Comparison of ENCODE assay signal across 25 cellular contexts in the genomic region with DNA sequence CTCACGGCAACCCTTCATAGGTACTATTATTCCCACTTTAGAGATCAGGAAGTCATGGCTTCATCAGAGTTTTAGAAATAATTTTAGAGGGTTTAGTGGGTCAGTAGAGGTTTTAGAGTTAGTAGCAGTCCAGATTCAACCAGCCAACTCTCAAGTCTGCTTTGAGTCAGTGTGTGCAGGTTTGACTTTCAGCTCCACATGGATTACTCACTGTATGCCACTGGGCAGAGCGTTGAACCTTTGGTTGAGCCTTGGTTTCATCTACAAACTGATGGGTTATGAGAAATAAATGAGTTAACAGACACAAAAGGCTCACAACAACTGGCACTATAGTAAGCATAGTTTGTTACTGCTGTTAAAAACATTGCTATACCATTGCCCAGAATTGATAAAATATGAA. TPM values are rescaled to one million over a fixed set of nuclear protein-coding genes. Genes with fewer than 3 reads are reported as not detected.
A peak's percentile ranks its signal among the peaks of the same experiment; 100 is the strongest.
DNase-seq lines count a peak whose midpoint lies in the region; ATAC-seq and TF ChIP-seq lines count a peak whose summit lies in the region.
"Had no signal": no experiment of that assay in that cellular context is flagged by ENCODE, and none has a peak within 500 bp of the region (broad histone marks: within the 10 kb centered on the region; RNA-seq: fewer than 3 reads in every experiment).

No MANE protein-coding gene starts in this region.

- H3K36me3 ChIP-seq in PC-9 (ENCODE audit: low read depth) (no peaks in the 10 kb centered on the region), OCI-LY7 (ENCODE audit: insufficient read depth, low read length) (no peaks in the 10 kb centered on the region)
- H3K36me3 ChIP-seq: BE2C; BLaER1 treated with 17β-estradiol and CSF1 and Interleukin-3, amounts not matched to agents 10 nM and 100 nM had no signal

- TF ChIP-seq CTCF in PC-9 (conservative IDR thresholded peaks at IDR 0.05) (no peak), osteocyte (IDR thresholded peaks at IDR 0.05) (no peak), OCI-LY7 (conservative IDR thresholded peaks at IDR 0.05; ENCODE audit: low read length) (no peak)

- H3K27ac Mint-ChIP-seq in activated T-cell treated with anti-CD3 and anti-CD28 coated beads, Interleukin-2, amount 50 U/mL, for 72 hours, result no peak overlapping the region
- H3K27ac Mint-ChIP-seq in osteocyte (ENCODE audit: unreplicated experiment), result no peak overlapping the region
- H3K27ac Mint-ChIP-seq: CD14-positive monocyte; CD4-positive, alpha-beta T cell; CD8-positive, alpha-beta memory T cell; GM23338; H9 had no signal

- H3K4me2 ChIP-seq in PC-9, result no peak overlapping the region
- H3K4me2 ChIP-seq in OCI-LY7 (ENCODE audit: low read length), result no peak overlapping the region
- H3K4me2 ChIP-seq: A549; BLaER1 treated with 17β-estradiol and CSF1 and Interleukin-3, amounts not matched to agents 10 nM and 100 nM; GM23338 had no signal

- H3K9me2 ChIP-seq in PC-9 (ENCODE audit: insufficient read depth) (no peaks in the 10 kb centered on the region), OCI-LY7 (ENCODE audit: insufficient read depth, low read length) (no peaks in the 10 kb centered on the region)

- H3K4me1 ChIP-seq in PC-9 (replicated peaks; ENCODE audit: insufficient read depth), result no peaks in the 10 kb centered on the region
- no peaks in the 10 kb centered on the region for H3K4me1 ChIP-seq in OCI-LY7 (ENCODE audit: insufficient read depth, low read length, poor library complexity, severe bottlenecking)
- H3K4me1 ChIP-seq: A549, BE2C had no signal

- H3K9me3 Mint-ChIP-seq in activated T-cell treated with anti-CD3 and anti-CD28 coated beads, Interleukin-2, amount 50 U/mL, for 72 hours, result no peaks in the 10 kb centered on the region
- H3K9me3 Mint-ChIP-seq in osteocyte (ENCODE audit: unreplicated experiment), result no peaks in the 10 kb centered on the region
- H3K9me3 Mint-ChIP-seq: CD14-positive monocyte; CD4-positive, alpha-beta T cell; CD8-positive, alpha-beta memory T cell; GM23338; H9 had no signal

- H2AFZ ChIP-seq in PC-9 (no peak overlapping the region), OCI-LY7 (ENCODE audit: low read length) (no peak overlapping the region)
- H2AFZ ChIP-seq: GM23338 had no signal

- H3K79me2 ChIP-seq in PC-9 (ENCODE audit: low read depth), result no peaks in the 10 kb centered on the region
- H3K79me2 ChIP-seq in OCI-LY7 (ENCODE audit: insufficient read depth, low read depth, low read length), result no peaks in the 10 kb centered on the region

- DNase-seq in activated T-cell treated with anti-CD3 and anti-CD28 coated beads, Interleukin-2, amount 50 U/mL, for 72 hours, result no peak
- no peak for DNase-seq in activated T-cell treated with anti-CD3 and anti-CD28 coated beads, Interleukin-2, amount 50 U/mL, for 48 hours
- DNase-seq in PC-9 (no peak), osteocyte (ENCODE audit: extremely low spot score, unreplicated experiment) (peak; percentile 3), OCI-LY7 (ENCODE audit: low spot score) (no peak), NCI-H2029 (lab: John Stamatoyannopoulos, UW) (no peak)
- DNase-seq: 8988T; ACHN; AML-193; BE2C; CD4-positive, alpha-beta T cell; CD8-positive, alpha-beta memory T cell; DMS 273 treated with DMSO at 0.1 percent for 48 hours; DMS79; EL; GDM1; H9 had no signal

- no peaks in the 10 kb centered on the region for H3K9me3 ChIP-seq in PC-9 (ENCODE audit: insufficient read depth, low read depth)
- H3K9me3 ChIP-seq in OCI-LY7 (ENCODE audit: low read length), result no peaks in the 10 kb centered on the region
- H3K9me3 ChIP-seq: A549; BE2C; BLaER1 treated with 17β-estradiol and CSF1 and Interleukin-3, amounts not matched to agents 10 nM and 100 nM had no signal

- H3K4me1 Mint-ChIP-seq in activated T-cell treated with anti-CD3 and anti-CD28 coated beads, Interleukin-2, amount 50 U/mL, for 72 hours (ENCODE audit: low read depth), result peaks cover 30% of the 10 kb centered on the region
- H3K4me1 Mint-ChIP-seq in osteocyte (ENCODE audit: unreplicated experiment), result peaks cover 1% of the 10 kb centered on the region

- H3K4me3 ChIP-seq in PC-9 (no peak overlapping the region), OCI-LY7 (ENCODE audit: low read depth, low read length, poor library complexity, severe bottlenecking) (no peak overlapping the region)
- H3K4me3 ChIP-seq: A549; BLaER1 treated with 17β-estradiol and CSF1 and Interleukin-3, amounts not matched to agents 10 nM and 100 nM; GM12878; GM23338 had no signal

- BruUV-seq in PC-9 (replicated peaks; lab: Mats Ljungman, UMichigan), result TSS peak; percentile 4
- no TSS peak for BruUV-seq in OCI-LY7 (replicated peaks; lab: Mats Ljungman, UMichigan)

- peaks cover 4% of the 10 kb centered on the region for H3K27me3 Mint-ChIP-seq in activated T-cell treated with anti-CD3 and anti-CD28 coated beads, Interleukin-2, amount 50 U/mL, for 72 hours (ENCODE audit: low read depth)
- H3K27me3 Mint-ChIP-seq in osteocyte (ENCODE audit: unreplicated experiment), result peaks cover 12% of the 10 kb centered on the region

- CTCF ChIA-PET in PC-9 (lab: Charles Lee), result interaction anchor here (0.6 kb wide), 1 partner anchor 315 kb away, joined by 3 read pairs; no protein-coding TSS in a partner anchor
- CTCF ChIA-PET in OCI-LY7 (lab: Charles Lee; ENCODE audit: unreplicated experiment), result no interaction called here

- H4K20me1 ChIP-seq in PC-9 (ENCODE audit: insufficient read depth) (no peaks in the 10 kb centered on the region), OCI-LY7 (ENCODE audit: insufficient read depth, low read length) (no peaks in the 10 kb centered on the region)
- H4K20me1 ChIP-seq: BLaER1 treated with 17β-estradiol and CSF1 and Interleukin-3, amounts not matched to agents 10 nM and 100 nM had no signal

- H3F3A ChIP-seq in PC-9 (ENCODE audit: insufficient read depth, low read depth), result no peaks in the 10 kb centered on the region

- peak; percentile 33 to 37 for ATAC-seq in activated T-cell treated with anti-CD3 and anti-CD28 coated beads, Interleukin-2, amount 50 U/mL, for 72 hours (replicated peaks in 1 of 2)
- ATAC-seq in GM18858 (IDR thresholded peaks at IDR 0.05; ENCODE audit: unreplicated experiment), result no peak
- ATAC-seq: A549, GM12878, GM23338, HCT116 had no signal

- H3K36me3 Mint-ChIP-seq in activated T-cell treated with anti-CD3 and anti-CD28 coated beads, Interleukin-2, amount 50 U/mL, for 72 hours (ENCODE audit: insufficient read depth in 2 of 2), result no peaks in the 10 kb centered on the region
- H3K36me3 Mint-ChIP-seq in osteocyte (ENCODE audit: unreplicated experiment), result peaks cover 3% of the 10 kb centered on the region
- H3K36me3 Mint-ChIP-seq: CD14-positive monocyte; CD8-positive, alpha-beta memory T cell had no signal

- intact Hi-C loops in PC-9 (cut with micrococcal nuclease; ENCODE audit: unreplicated experiment) (no loop called here), OCI-LY7 (cut with micrococcal nuclease; ENCODE audit: unreplicated experiment) (no loop called here)

- POLR2A ChIA-PET in PC-9 (lab: Charles Lee; ENCODE audit: unreplicated experiment), result no interaction called here
- POLR2A ChIA-PET in OCI-LY7 (lab: Charles Lee), result no interaction called here

- H3K4me3 Mint-ChIP-seq in activated T-cell treated with anti-CD3 and anti-CD28 coated beads, Interleukin-2, amount 50 U/mL, for 72 hours, result no peak overlapping the region
- no peak overlapping the region for H3K4me3 Mint-ChIP-seq in osteocyte (ENCODE audit: unreplicated experiment)
- H3K4me3 Mint-ChIP-seq: CD14-positive monocyte; CD4-positive, alpha-beta T cell; CD8-positive, alpha-beta memory T cell; GM23338; H9 had no signal

- H3K27ac ChIP-seq in PC-9 (no peak overlapping the region), OCI-LY7 (ENCODE audit: low read depth, low read length, poor library complexity, severe bottlenecking) (no peak overlapping the region)
- H3K27ac ChIP-seq: A549; BLaER1 treated with 17β-estradiol and CSF1 and Interleukin-3, amounts not matched to agents 10 nM and 100 nM had no signal

- no peaks in the 10 kb centered on the region for H3K27me3 ChIP-seq in PC-9 (ENCODE audit: insufficient read depth, low read depth)
- H3K27me3 ChIP-seq: BLaER1 treated with 17β-estradiol and CSF1 and Interleukin-3, amounts not matched to agents 10 nM and 100 nM had no signal

RNA-seq across cellular contexts. Expression of gene TP53AIP1, which starts 19.0 kb away (rescaled TPM):
- total RNA-seq in activated T-cell treated with anti-CD3 and anti-CD28 coated beads, Interleukin-2, amount 50 U/mL, for 72 hours, result under 1 TPM in 1 of 2 donors, not detected in 1; 0.14 TPM
- not detected in 2 replicates for total RNA-seq in PC-9 (2021)
- total RNA-seq in osteocyte, result not detected in 2 replicates
- total RNA-seq in OCI-LY7 (2014; rRNA removed; shearing (Covaris generic)), result not detected in 2 replicates
- total RNA-seq in OCI-LY7 (2022), result not detected in 2 replicates
- total RNA-seq: CD8-positive, alpha-beta memory T cell; GM12878; H4; H9 had no signal
